14 cellular contexts compared by ENCODE assay signal in genomic region chr4:120446051-120446567, GRCh38.
DNase-seq lines count a peak whose midpoint lies in the region; ATAC-seq, FAIRE-seq and TF ChIP-seq lines count a peak whose summit lies in the region.
"Had no signal": no experiment of that assay in that cellular context is flagged by ENCODE, and none has a peak within 500 bp of the region (broad histone marks: within the 10 kb centered on the region; RNA-seq: fewer than 3 reads in every experiment).

No MANE protein-coding gene starts in this region.

- H3K9ac ChIP-seq in HepG2 (ENCODE audit: insufficient read depth, low read depth, low read length), result no peak overlapping the region

- H3K4me3 ChIP-seq in H7 (ENCODE audit: insufficient read depth, low read depth, low read length), result no peak overlapping the region
- no peak overlapping the region for H3K4me3 ChIP-seq in HepG2 (replicated peaks in 1 of 3; ENCODE audit: insufficient read depth in 1 of 3, low read depth in 2 of 3, low read length in 3 of 3)
- H3K4me3 ChIP-seq: coronary artery had no signal

- no peak overlapping the region for H3K4me2 ChIP-seq in HepG2 (ENCODE audit: low read depth, low read length)

- no peaks in the 10 kb centered on the region for H3K9me3 ChIP-seq in HepG2 (ENCODE audit: low read length)

- H3K79me2 ChIP-seq in HepG2 (ENCODE audit: insufficient read depth, low read length), result no peaks in the 10 kb centered on the region

- POLR2A ChIA-PET in HepG2 (lab: Yijun Ruan, JAX), result no interaction called here

- H3K27me3 ChIP-seq in H7 (ENCODE audit: control insufficient read depth, insufficient read depth, low read length) (no peaks in the 10 kb centered on the region), HepG2 (ENCODE audit: control insufficient read depth in 1 of 2, insufficient read depth in 2 of 2, low read length in 2 of 2) (no peaks in the 10 kb centered on the region)

- no peak for TF ChIP-seq CTCF in HepG2 (CRISPR knock-in tag; IDR thresholded peaks at IDR 0.05)

- no TSS peak for BruUV-seq in HepG2 (replicated peaks; lab: Mats Ljungman, UMichigan)

- TF ChIP-seq EP300 in HepG2 (IDR thresholded peaks at IDR 0.05; ENCODE audit: low read depth in 2 of 2, low read length in 2 of 2) (no peak), HepG2 (CRISPR knock-in tag; IDR thresholded peaks at IDR 0.05; ENCODE audit: borderline replicate concordance) (no peak)

- FAIRE-seq in GM12892 (lab: Jason Lieb, UNC), result peak; percentile 30
- FAIRE-seq in HepG2 (lab: Jason Lieb, UNC), result no peak

- intact Hi-C loops in HepG2 (cut with micrococcal nuclease; ENCODE audit: unreplicated experiment), result no loop called here

- CTCF ChIA-PET in HepG2 (lab: Yijun Ruan, JAX; ENCODE audit: low intra/inter-chr PET ratio, low total read pairs), result no interaction called here

- WGBS in HepG2 (ENCODE audit: low lambda C conversion rate), result 4% methylated on average over 1 of the region's 1 CpG

- H2AFZ ChIP-seq in HepG2 (ENCODE audit: low read length), result no peak overlapping the region

- TF ChIP-seq POLR2A in GM12892 (IDR thresholded peaks at IDR 0.05; ENCODE audit: low read depth, low read length) (no peak), HepG2 (IDR thresholded peaks at IDR 0.05; ENCODE audit: insufficient read depth in 1 of 2, low read depth in 2 of 2, low read length in 2 of 2) (no peak)

- DNase-seq in GM12892 (ENCODE audit: insufficient read length) (no peak), NCI-H2029 (lab: John Stamatoyannopoulos, UW) (no peak), H7 (no peak), HepG2 (ENCODE audit: low spot score) (no peak)
- DNase-seq in activated naive CD4-positive, alpha-beta T cell treated with Interleukin-2 at 50 U/mL for 16 hours, result no peak
- DNase-seq: GDM1, NCI-H1092 treated with DMSO at 0.1 percent for 48 hours, PC-3, right cardiac atrium had no signal

- in situ Hi-C loops in HepG2 (cut with HindIII; ENCODE audit: extremely low pct_ligation_motif_present, low pct_unique_long_range_greater_than_20kb), result no loop called here

- H4K20me1 ChIP-seq in HepG2 (ENCODE audit: insufficient read depth, low read length), result no peaks in the 10 kb centered on the region

- no peak overlapping the region for H3K27ac ChIP-seq in HepG2 (ENCODE audit: extremely low read length, insufficient read depth, low read length)
- H3K27ac ChIP-seq: coronary artery, VCaP had no signal

- H3K36me3 ChIP-seq in H7 (replicated peaks; ENCODE audit: control insufficient read depth, insufficient read depth, low read length) (no peaks in the 10 kb centered on the region), HepG2 (replicated peaks in 1 of 2; ENCODE audit: control insufficient read depth in 1 of 2, insufficient read depth in 2 of 2, low read length in 2 of 2) (no peaks in the 10 kb centered on the region)

- H3K4me1 ChIP-seq in HepG2 (ENCODE audit: insufficient read depth, low read length), result no peaks in the 10 kb centered on the region

- TF ChIP-seq RAD21 in HepG2 (CRISPR knock-in tag; IDR thresholded peaks at IDR 0.05), result no peak

- ATAC-seq in GM19438 (IDR thresholded peaks at IDR 0.05; ENCODE audit: low read depth, unreplicated experiment) (peak; percentile 87), HG02852 (IDR thresholded peaks at IDR 0.05; ENCODE audit: unreplicated experiment) (peak; percentile 96), HG03558 (IDR thresholded peaks at IDR 0.05; ENCODE audit: extremely low read depth, unreplicated experiment) (peak; percentile 89), HepG2 (no peak)
- ATAC-seq: PC-3, right cardiac atrium had no signal

TF ChIP-seq in HepG2, 621 proteins besides CTCF, POLR2A, EP300 and RAD21 (continues in another document):
- TF ChIP-seq ZBTB26 (CRISPR knock-in tag; IDR thresholded peaks at IDR 0.05; ENCODE audit: borderline replicate concordance) (no peak), ZNF639 (CRISPR knock-in tag; conservative IDR thresholded peaks at IDR 0.05) (no peak), ARID3A (IDR thresholded peaks at IDR 0.05; ENCODE audit: low read depth, low read length) (no peak), SCMH1 (CRISPR knock-in tag; IDR thresholded peaks at IDR 0.05; ENCODE audit: borderline replicate concordance) (no peak), PRPF4 (IDR thresholded peaks at IDR 0.05; ENCODE audit: low read depth, low read length, poor library complexity, severe bottlenecking) (no peak), CCAR2 (optimal IDR thresholded peaks at IDR 0.05; ENCODE audit: low read depth, low read length) (no peak), ARID2 (CRISPR knock-in tag; IDR thresholded peaks at IDR 0.05; ENCODE audit: borderline replicate concordance) (no peak), MIER3 (CRISPR knock-in tag; IDR thresholded peaks at IDR 0.05; ENCODE audit: borderline replicate concordance) (no peak), RXRB (CRISPR knock-in tag; IDR thresholded peaks at IDR 0.05; ENCODE audit: borderline replicate concordance) (no peak), IRX3 (CRISPR knock-in tag; IDR thresholded peaks at IDR 0.05; ENCODE audit: borderline replicate concordance, low read depth) (no peak), TARDBP (CRISPR knock-in tag; IDR thresholded peaks at IDR 0.05) (no peak), GATAD1 (CRISPR knock-in tag; IDR thresholded peaks at IDR 0.05) (no peak), HOXA5 (CRISPR knock-in tag; IDR thresholded peaks at IDR 0.05) (no peak)
- TF ChIP-seq, protein P1, sequence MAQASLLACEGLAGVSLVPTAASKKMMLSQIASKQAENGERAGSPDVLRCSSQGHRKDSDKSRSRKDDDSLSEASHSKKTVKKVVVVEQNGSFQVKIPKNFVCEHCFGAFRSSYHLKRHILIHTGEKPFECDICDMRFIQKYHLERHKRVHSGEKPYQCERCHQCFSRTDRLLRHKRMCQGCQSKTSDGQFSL (CRISPR knock-in tag; IDR thresholded peaks at IDR 0.05), result no peak
- TF ChIP-seq, protein P2, sequence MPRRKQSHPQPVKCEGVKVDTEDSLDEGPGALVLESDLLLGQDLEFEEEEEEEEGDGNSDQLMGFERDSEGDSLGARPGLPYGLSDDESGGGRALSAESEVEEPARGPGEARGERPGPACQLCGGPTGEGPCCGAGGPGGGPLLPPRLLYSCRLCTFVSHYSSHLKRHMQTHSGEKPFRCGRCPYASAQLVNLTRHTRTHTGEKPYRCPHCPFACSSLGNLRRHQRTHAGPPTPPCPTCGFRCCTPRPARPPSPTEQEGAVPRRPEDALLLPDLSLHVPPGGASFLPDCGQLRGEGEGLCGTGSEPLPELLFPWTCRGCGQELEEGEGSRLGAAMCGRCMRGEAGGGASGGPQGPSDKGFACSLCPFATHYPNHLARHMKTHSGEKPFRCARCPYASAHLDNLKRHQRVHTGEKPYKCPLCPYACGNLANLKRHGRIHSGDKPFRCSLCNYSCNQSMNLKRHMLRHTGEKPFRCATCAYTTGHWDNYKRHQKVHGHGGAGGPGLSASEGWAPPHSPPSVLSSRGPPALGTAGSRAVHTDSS (CRISPR knock-in tag; conservative IDR thresholded peaks at IDR 0.05), result no peak
